ENCODE assay signal across 15 cellular contexts in genomic region chr10:132977076-132977475, GRCh38. TPM values are rescaled to one million over a fixed set of nuclear protein-coding genes. Genes with fewer than 3 reads are reported as not detected.
DNase-seq lines count a peak whose midpoint lies in the region; ATAC-seq, FAIRE-seq and TF ChIP-seq lines count a peak whose summit lies in the region.
"Had no signal": no experiment of that assay in that cellular context is flagged by ENCODE, and none has a peak within 500 bp of the region (broad histone marks: within the 10 kb centered on the region; RNA-seq: fewer than 3 reads in every experiment).

No MANE protein-coding gene starts in this region.

- BruUV-seq in OCI-LY7 (replicated peaks; lab: Mats Ljungman, UMichigan), result no TSS peak

- H3K4me3 ChIP-seq in neuronal stem cell (ENCODE audit: low read length in 2 of 2) (no peak overlapping the region), spleen (no peak overlapping the region), OCI-LY7 (ENCODE audit: low read depth, low read length, poor library complexity, severe bottlenecking) (no peak overlapping the region)
- H3K4me3 ChIP-seq: GM12878, GM23248 had no signal

- no peak for ATAC-seq in left ventricle myocardium superior
- ATAC-seq in Right ventricle myocardium superior (ENCODE audit: poor library complexity), result no peak
- ATAC-seq in HG02798 (IDR thresholded peaks at IDR 0.05; ENCODE audit: poor library complexity, unreplicated experiment), result no peak
- ATAC-seq: GM12878 had no signal

- H4K8ac ChIP-seq in neuronal stem cell (ENCODE audit: low read depth, low read length), result no peak overlapping the region

- POLR2A ChIA-PET in OCI-LY7 (lab: Charles Lee), result no interaction called here

- H3K9me3 ChIP-seq in neuronal stem cell (replicated peaks in 1 of 2; ENCODE audit: control insufficient read depth in 2 of 2, insufficient read depth in 1 of 2, low read depth in 1 of 2, low read length in 2 of 2) (no peaks in the 10 kb centered on the region), spleen (no peaks in the 10 kb centered on the region), OCI-LY7 (ENCODE audit: low read length) (no peaks in the 10 kb centered on the region)

- no peak overlapping the region for H3K4ac ChIP-seq in neuronal stem cell (ENCODE audit: low read length)

- no peaks in the 10 kb centered on the region for H4K20me1 ChIP-seq in OCI-LY7 (ENCODE audit: insufficient read depth, low read length)

- no peak overlapping the region for H2AFZ ChIP-seq in neuronal stem cell (ENCODE audit: low read length)
- no peak overlapping the region for H2AFZ ChIP-seq in OCI-LY7 (ENCODE audit: low read length)
- H2AFZ ChIP-seq: GM23248 had no signal

- peak overlapping the region; percentile 25 for H2AK5ac ChIP-seq in neuronal stem cell (ENCODE audit: low read depth, low read length)

- no peaks in the 10 kb centered on the region for H3K36me3 ChIP-seq in neuronal stem cell (replicated peaks in 1 of 2; ENCODE audit: control insufficient read depth in 2 of 2, insufficient read depth in 2 of 2, low read length in 2 of 2)
- no peaks in the 10 kb centered on the region for H3K36me3 ChIP-seq in spleen
- no peaks in the 10 kb centered on the region for H3K36me3 ChIP-seq in OCI-LY7 (ENCODE audit: insufficient read depth, low read length)

- H3K4me2 ChIP-seq in neuronal stem cell (ENCODE audit: insufficient read depth, low read length, poor library complexity, severe bottlenecking), result no peak overlapping the region
- H3K4me2 ChIP-seq in OCI-LY7 (ENCODE audit: low read length), result no peak overlapping the region

- no peaks in the 10 kb centered on the region for H3K9me2 ChIP-seq in OCI-LY7 (ENCODE audit: insufficient read depth, low read length)

- H4K91ac ChIP-seq in neuronal stem cell (ENCODE audit: low read depth, low read length, poor library complexity), result peak overlapping the region; percentile 81

- no peaks in the 10 kb centered on the region for H3K79me1 ChIP-seq in neuronal stem cell (ENCODE audit: low read depth, low read length)

- TF ChIP-seq CTCF in spleen (IDR thresholded peaks at IDR 0.05 in 8 of 11, conservative IDR thresholded peaks at IDR 0.05 in 3 of 11), result no peak
- TF ChIP-seq CTCF in OCI-LY7 (conservative IDR thresholded peaks at IDR 0.05; ENCODE audit: low read length), result no peak

- H3K27me3 ChIP-seq in neuronal stem cell (ENCODE audit: control insufficient read depth in 3 of 3, insufficient read depth in 3 of 3, low read depth in 1 of 3, low read length in 3 of 3), result peaks cover 0 to 59% (median 0%) of the 10 kb centered on the region in 3 experiments
- peaks cover 0 to 60% (median 18%) of the 10 kb centered on the region in 7 donors for H3K27me3 ChIP-seq in spleen (replicated peaks in 1 of 7)

- H3K23ac ChIP-seq in neuronal stem cell (ENCODE audit: low read depth, low read length, poor library complexity), result peak overlapping the region; percentile 75

- no peak overlapping the region for H2BK120ac ChIP-seq in neuronal stem cell (ENCODE audit: low read depth, low read length)

- H3K14ac ChIP-seq in neuronal stem cell (ENCODE audit: low read length), result peak overlapping the region; percentile 39

- no peak overlapping the region for H2BK12ac ChIP-seq in neuronal stem cell (ENCODE audit: low read length)

- H3K27ac ChIP-seq in neuronal stem cell (replicated peaks; ENCODE audit: low read length) (no peak overlapping the region), spleen (no peak overlapping the region), OCI-LY7 (ENCODE audit: low read depth, low read length, poor library complexity, severe bottlenecking) (no peak overlapping the region)
- H3K27ac ChIP-seq: GM23248 had no signal

- no peak overlapping the region for H2BK15ac ChIP-seq in neuronal stem cell (ENCODE audit: low read length)

- DNase-seq in left ventricle myocardium superior (peak; percentile 22), Right ventricle myocardium superior (no peak), neuronal stem cell (ENCODE audit: low spot score) (no peak), spleen (peak; percentile 71), OCI-LY7 (ENCODE audit: low spot score) (no peak), frontal cortex (ENCODE audit: low spot score in 2 of 2) (no peak)
- DNase-seq: C1 segment of cervical spinal cord, DMS79, GM23248 had no signal

- intact Hi-C loops in left ventricle myocardium superior (cut with micrococcal nuclease), result no loop called here
- intact Hi-C loops in Right ventricle myocardium superior (cut with DNase I), result no loop called here
- intact Hi-C loops in spleen (cut with DNase I; ENCODE audit: low total_unique reads), result no loop called here
- intact Hi-C loops in OCI-LY7 (cut with micrococcal nuclease; ENCODE audit: unreplicated experiment), result no loop called here

- no peak for FAIRE-seq in frontal cortex (lab: Jason Lieb, UNC)
- FAIRE-seq: A204.1, GM12878, GM18507 had no signal

- H3K18ac ChIP-seq in neuronal stem cell (ENCODE audit: low read length), result peak overlapping the region; percentile 3

- H2BK5ac ChIP-seq in neuronal stem cell (ENCODE audit: low read length), result no peak overlapping the region

- H3K4me1 ChIP-seq in neuronal stem cell (ENCODE audit: control insufficient read depth in 2 of 2, insufficient read depth in 1 of 2, low read depth in 1 of 2, low read length in 2 of 2) (peaks cover 0 to 12% of the 10 kb centered on the region in 2 donors), spleen (peaks cover 0 to 13% (median 6%) of the 10 kb centered on the region in 6 donors), OCI-LY7 (ENCODE audit: insufficient read depth, low read length, poor library complexity, severe bottlenecking) (no peaks in the 10 kb centered on the region)

- no CpG with 5 or more reads among the region's 25 CpGs for WGBS in neuronal stem cell (ENCODE audit: extremely low coverage in 2 of 2, insufficient read length in 2 of 2, insufficient replicate concordance in 1 of 2), 2 donors
- WGBS in spleen, 5 donors, result 93 to 96% (median 95%) methylated on average over 25 of the region's 25 CpGs

- no peak for TF ChIP-seq POLR2A in spleen (IDR thresholded peaks at IDR 0.05)

- no peak overlapping the region for H3K9ac ChIP-seq in neuronal stem cell (ENCODE audit: low read depth, low read length, poor library complexity)
- H3K9ac ChIP-seq: GM23248 had no signal

- CTCF ChIA-PET in OCI-LY7 (lab: Charles Lee; ENCODE audit: unreplicated experiment), result no interaction called here

- H3K79me2 ChIP-seq in OCI-LY7 (ENCODE audit: insufficient read depth, low read depth, low read length), result no peaks in the 10 kb centered on the region

RNA-seq across cellular contexts. Expression of gene CFAP46, which starts 34.7 kb away (rescaled TPM):
- total RNA-seq in left ventricle myocardium superior (1.5 TPM), Right ventricle myocardium superior (1.9 TPM), spleen (1 to 10 TPM in 1 of 7 donors, under 1 TPM in 5, not detected in 1; 0.09 to 1.1 (median 0.45) TPM), OCI-LY7 (2022) (not detected in 2 replicates), frontal cortex (2.0 TPM)
- 1.5 TPM for polyA plus RNA-seq in neuronal stem cell (2013, experiment 1 of 2)
- 1.4 TPM for polyA plus RNA-seq in neuronal stem cell (2013, experiment 2 of 2)
- under 1 TPM in 2 of 3 donors, not detected in 1; 0.03 to 0.08 TPM for polyA plus RNA-seq in spleen
- total RNA-seq in OCI-LY7 (2014; rRNA removed; shearing (Covaris generic)), result not detected in 2 replicates
- total RNA-seq: B cell; CD4-positive, alpha-beta T cell; GM12878 had no signal

Comparison
In these comparisons a context has a peak if more than half of its experiments do, and no peak if none do; other contexts are left out.
1. DNase-seq: peak in left ventricle myocardium superior (single experiment) and spleen (single experiment); none in Right ventricle myocardium superior (single experiment), neuronal stem cell (single experiment), OCI-LY7 (single experiment) and frontal cortex (0 of 2).